ENCODE assay signal across 1 cellular context in genomic region chr13:113080901-113081521, GRCh38.
TF ChIP-seq lines count a peak whose summit lies in the region.

No MANE protein-coding gene starts in this region.

TF ChIP-seq in K562, 482 proteins besides CTCF, POLR2A, EP300 and RAD21:
- TF ChIP-seq, protein P1, sequence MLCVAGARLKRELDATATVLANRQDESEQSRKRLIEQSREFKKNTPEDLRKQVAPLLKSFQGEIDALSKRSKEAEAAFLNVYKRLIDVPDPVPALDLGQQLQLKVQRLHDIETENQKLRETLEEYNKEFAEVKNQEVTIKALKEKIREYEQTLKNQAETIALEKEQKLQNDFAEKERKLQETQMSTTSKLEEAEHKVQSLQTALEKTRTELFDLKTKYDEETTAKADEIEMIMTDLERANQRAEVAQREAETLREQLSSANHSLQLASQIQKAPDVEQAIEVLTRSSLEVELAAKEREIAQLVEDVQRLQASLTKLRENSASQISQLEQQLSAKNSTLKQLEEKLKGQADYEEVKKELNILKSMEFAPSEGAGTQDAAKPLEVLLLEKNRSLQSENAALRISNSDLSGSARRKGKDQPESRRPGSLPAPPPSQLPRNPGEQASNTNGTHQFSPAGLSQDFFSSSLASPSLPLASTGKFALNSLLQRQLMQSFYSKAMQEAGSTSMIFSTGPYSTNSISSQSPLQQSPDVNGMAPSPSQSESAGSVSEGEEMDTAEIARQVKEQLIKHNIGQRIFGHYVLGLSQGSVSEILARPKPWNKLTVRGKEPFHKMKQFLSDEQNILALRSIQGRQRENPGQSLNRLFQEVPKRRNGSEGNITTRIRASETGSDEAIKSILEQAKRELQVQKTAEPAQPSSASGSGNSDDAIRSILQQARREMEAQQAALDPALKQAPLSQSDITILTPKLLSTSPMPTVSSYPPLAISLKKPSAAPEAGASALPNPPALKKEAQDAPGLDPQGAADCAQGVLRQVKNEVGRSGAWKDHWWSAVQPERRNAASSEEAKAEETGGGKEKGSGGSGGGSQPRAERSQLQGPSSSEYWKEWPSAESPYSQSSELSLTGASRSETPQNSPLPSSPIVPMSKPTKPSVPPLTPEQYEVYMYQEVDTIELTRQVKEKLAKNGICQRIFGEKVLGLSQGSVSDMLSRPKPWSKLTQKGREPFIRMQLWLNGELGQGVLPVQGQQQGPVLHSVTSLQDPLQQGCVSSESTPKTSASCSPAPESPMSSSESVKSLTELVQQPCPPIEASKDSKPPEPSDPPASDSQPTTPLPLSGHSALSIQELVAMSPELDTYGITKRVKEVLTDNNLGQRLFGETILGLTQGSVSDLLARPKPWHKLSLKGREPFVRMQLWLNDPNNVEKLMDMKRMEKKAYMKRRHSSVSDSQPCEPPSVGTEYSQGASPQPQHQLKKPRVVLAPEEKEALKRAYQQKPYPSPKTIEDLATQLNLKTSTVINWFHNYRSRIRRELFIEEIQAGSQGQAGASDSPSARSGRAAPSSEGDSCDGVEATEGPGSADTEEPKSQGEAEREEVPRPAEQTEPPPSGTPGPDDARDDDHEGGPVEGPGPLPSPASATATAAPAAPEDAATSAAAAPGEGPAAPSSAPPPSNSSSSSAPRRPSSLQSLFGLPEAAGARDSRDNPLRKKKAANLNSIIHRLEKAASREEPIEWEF (CRISPR knock-in tag; IDR thresholded peaks at IDR 0.05): no peak
- TF ChIP-seq ZNF165 (CRISPR knock-in tag; IDR thresholded peaks at IDR 0.05; ENCODE audit: borderline replicate concordance): no peak
- TF ChIP-seq ZBTB34 (CRISPR knock-in tag; IDR thresholded peaks at IDR 0.05): no peak
- no peak for TF ChIP-seq FOSL1 (tag; conservative IDR thresholded peaks at IDR 0.05)
- peak; percentile 32; the same call in 1 of the 2 replicates for TF ChIP-seq USF1 (CRISPR knock-in tag; IDR thresholded peaks at IDR 0.05)
- no peak for TF ChIP-seq DIDO1 (tag; IDR thresholded peaks at IDR 0.05; ENCODE audit: low read depth)
- no peak for TF ChIP-seq SMAD2 (IDR thresholded peaks at IDR 0.05; ENCODE audit: low read depth, low read length)
